8 cellular contexts compared by ENCODE assay signal in genomic region chr19:6393074-6393981, GRCh38. TPM values are rescaled to one million over a fixed set of nuclear protein-coding genes. Genes with fewer than 3 reads are reported as not detected.
DNase-seq lines count a peak whose midpoint lies in the region; ATAC-seq, FAIRE-seq and TF ChIP-seq lines count a peak whose summit lies in the region.

Gene GTF2F1, minus strand, starts transcription at chr19:6393164. Its CDS starts 169 bp downstream, at chr19:6392995.

- CTCF ChIA-PET in A549 (lab: Yijun Ruan, JAX), result no interaction called here

- no peaks in the 10 kb centered on the region for H3K9me3 ChIP-seq in A549
- no peaks in the 10 kb centered on the region for H3K9me3 ChIP-seq in breast epithelium
- H3K9me3 ChIP-seq in small intestine (ENCODE audit: control insufficient read depth, low read depth), result no peaks in the 10 kb centered on the region

- ATAC-seq in A549 (peak; percentile 93 to 94), GM18861 (IDR thresholded peaks at IDR 0.05; ENCODE audit: unreplicated experiment) (peak; percentile 59), HG03103 (IDR thresholded peaks at IDR 0.05; ENCODE audit: low read depth, unreplicated experiment) (peak; percentile 71)

- H3K4me2 ChIP-seq in A549, result peak within 1 kb of the TSS; percentile 86

- TF ChIP-seq RAD21 in A549 (conservative IDR thresholded peaks at IDR 0.05 in 1 of 2, IDR thresholded peaks at IDR 0.05 in 1 of 2), result no peak

- H3K27me3 ChIP-seq in breast epithelium (no peaks in the 10 kb centered on the region), small intestine (ENCODE audit: control insufficient read depth in 2 of 2, insufficient read depth in 2 of 2, low read length in 2 of 2) (no peaks in the 10 kb centered on the region)

- intact Hi-C loops in breast epithelium (cut with DNase I; ENCODE audit: low total_unique reads), result no loop called here

- FAIRE-seq in A549 (lab: Jason Lieb, UNC) (no peak), small intestine (lab: Jason Lieb, UNC) (no peak)

- DNase-seq in A549 (ENCODE audit: low read depth in 1 of 2, low spot score in 1 of 2), result peak; percentile 93 to 94
- DNase-seq in NCI-H2196 treated with DMSO at 0.1 percent for 48 hours (lab: John Stamatoyannopoulos, UW; ENCODE audit: unreplicated experiment), result peak; percentile 87
- peak; percentile 87 to 89 for DNase-seq in breast epithelium (ENCODE audit: low spot score in 2 of 2)
- peak; percentile 96 for DNase-seq in iPS-NIHi11 (ENCODE audit: low spot score)
- DNase-seq in small intestine, result peak; percentile 92

- WGBS in A549 (ENCODE audit: missing lambda C conversion rate), result 0% methylated on average over 28 of the region's 69 CpGs
- 0 to 1% (median 0%) methylated on average over 67 to 69 of the region's 69 CpGs for WGBS in small intestine, 3 donors

- POLR2A ChIA-PET in A549 (lab: Yijun Ruan, JAX), result interaction anchor here (0.6 to 1.3 kb wide), 5 partner anchors 10 to 83 kb away, joined by 3 to 10 read pairs (median 3); partner anchors contain the start of genes ALKBH7, KHSRP and SLC25A23

- TF ChIP-seq CTCF in A549 (IDR thresholded peaks at IDR 0.05) (no peak), VCaP (conservative IDR thresholded peaks at IDR 0.05) (no peak), breast epithelium (IDR thresholded peaks at IDR 0.05) (no peak)

- TF ChIP-seq POLR2A in A549 (IDR thresholded peaks at IDR 0.05; ENCODE audit: low read length), result peak; percentile 29
- peak; percentile 21 for TF ChIP-seq POLR2A in breast epithelium (IDR thresholded peaks at IDR 0.05)

- H3K4me3 ChIP-seq in A549, result peak within 1 kb of the TSS; percentile 87
- peak within 1 kb of the TSS; percentile 81 to 86 (median 83) for H3K4me3 ChIP-seq in breast epithelium
- H3K4me3 ChIP-seq in small intestine (ENCODE audit: low read depth in 1 of 2, low read length in 2 of 2), result peak within 1 kb of the TSS; percentile 86

- TF ChIP-seq EP300 in A549 (IDR thresholded peaks at IDR 0.05), result no peak

- H3K27ac ChIP-seq in A549 (peak within 1 kb of the TSS; percentile 85 to 100), VCaP (peak within 1 kb of the TSS; percentile 86), breast epithelium (peak within 1 kb of the TSS; percentile 97 to 99), small intestine (ENCODE audit: low read depth in 1 of 2, low read length in 1 of 2) (peak within 1 kb of the TSS; percentile 59 to 95)

- no peaks in the 10 kb centered on the region for H3K36me3 ChIP-seq in breast epithelium
- H3K36me3 ChIP-seq in small intestine (ENCODE audit: control insufficient read depth in 2 of 2, insufficient read depth in 2 of 2, low read length in 2 of 2), result peaks cover 0 to 5% of the 10 kb centered on the region in 2 donors

- H3K4me1 ChIP-seq in A549 (peaks cover 6% of the 10 kb centered on the region; the same call in 1 of the 3 replicates), breast epithelium (peaks cover 0 to 8% of the 10 kb centered on the region in 2 donors), small intestine (ENCODE audit: control insufficient read depth in 2 of 2, insufficient read depth in 1 of 2, low read depth in 1 of 2, low read length in 1 of 2) (no peaks in the 10 kb centered on the region)

TF ChIP-seq in A549, 52 proteins besides CTCF, POLR2A, EP300 and RAD21:
- TF ChIP-seq BCL3 (IDR thresholded peaks at IDR 0.05) (0 out of 3 replicates have a peak, but pooled peaks have one; percentile 33), PHF8 (IDR thresholded peaks at IDR 0.05; ENCODE audit: borderline replicate concordance, low read depth) (peak; percentile 60; the same call in 1 of the 2 replicates), JUN (IDR thresholded peaks at IDR 0.05) (peak in 1 of 2 experiments; percentile 36; a peak in 1 of 5 replicates), HDAC2 (IDR thresholded peaks at IDR 0.05) (no peak), MAX (IDR thresholded peaks at IDR 0.05) (0 out of 2 replicates have a peak, but pooled peaks have one; percentile 37), ATOH8 (CRISPR knock-in tag; IDR thresholded peaks at IDR 0.05; ENCODE audit: low read depth) (no peak)

RNA-seq across cellular contexts. Expression of gene GTF2F1, which starts in this region (rescaled TPM):
- polyA plus RNA-seq in A549 (2011; rRNA removed) (32.1 and 39.0 TPM in 2 replicates), A549 (2017; fragmentation: RNase III; extraction: RNeasy Plus Mini Kit Qiagen cat#74134 plus additional on column Dnase treatment) (75.0 to 76.8 TPM (median 75.3 TPM) in 3 replicates), small intestine (10 to 100 TPM; 63.2 to 65.9 (median 63.5) TPM)
- 61.9 and 70.5 TPM in 2 replicates for polyA plus RNA-seq in A549 (2012; cell fraction: cytosol; rRNA removed)
- polyA plus RNA-seq in A549 (2012; cell fraction: nucleus; rRNA removed), result 47.2 and 62.0 TPM in 2 replicates
- 34.1 TPM in 2 replicates for polyA minus RNA-seq in A549 (2011; rRNA and poly(A)+ RNA removed)
- total RNA-seq in breast epithelium, result 10 to 100 TPM; 46.7 to 51.0 (median 48.5) TPM

Comparison
In these comparisons a context has a peak if more than half of its experiments do, and no peak if none do; other contexts are left out.
1. Peak in every context shown above with its lines: DNase-seq, ATAC-seq, H3K4me3 ChIP-seq and H3K27ac ChIP-seq.